10 cellular contexts compared by ENCODE assay signal in genomic region chr6:6557504-6557839, GRCh38. TPM values are rescaled to one million over a fixed set of nuclear protein-coding genes. Genes with fewer than 3 reads are reported as not detected.
"Had no signal": no experiment of that assay in that cellular context is flagged by ENCODE, and none has a peak within 500 bp of the region (broad histone marks: within the 10 kb centered on the region; RNA-seq: fewer than 3 reads in every experiment).

No MANE protein-coding gene starts in this region.

- DNase-seq: activated CD4-positive, alpha-beta T cell treated with anti-CD3 and anti-CD28 coated beads for 1 hour; activated effector memory CD4-positive, alpha-beta T cell treated with Interleukin-2 at 50 U/mL for 16 hours; MG63; NCI-H524 treated with DMSO at 0.1 percent for 48 hours; Right ventricle myocardium superior; T1000 had no signal

- H3K36me3 ChIP-seq: MG63, SJSA1 had no signal

- H3K4me2 ChIP-seq: KMS-11 had no signal

- H3K9ac ChIP-seq: KMS-11 had no signal

- H3K27ac ChIP-seq: KMS-11, SJSA1 had no signal

- H3K4me3 ChIP-seq: MG63, SJSA1 had no signal

- H3K9me3 ChIP-seq: MG63, SJSA1 had no signal

- H3K27me3 ChIP-seq: SJSA1 had no signal

- H3K4me1 ChIP-seq: SJSA1 had no signal

RNA-seq across cellular contexts. Expression of gene LY86, which starts 31.0 kb away (rescaled TPM):
- total RNA-seq: chondrocyte, RPMI7951, SJSA1 had no signal
